8 cellular contexts compared by ENCODE assay signal in the genomic region with DNA sequence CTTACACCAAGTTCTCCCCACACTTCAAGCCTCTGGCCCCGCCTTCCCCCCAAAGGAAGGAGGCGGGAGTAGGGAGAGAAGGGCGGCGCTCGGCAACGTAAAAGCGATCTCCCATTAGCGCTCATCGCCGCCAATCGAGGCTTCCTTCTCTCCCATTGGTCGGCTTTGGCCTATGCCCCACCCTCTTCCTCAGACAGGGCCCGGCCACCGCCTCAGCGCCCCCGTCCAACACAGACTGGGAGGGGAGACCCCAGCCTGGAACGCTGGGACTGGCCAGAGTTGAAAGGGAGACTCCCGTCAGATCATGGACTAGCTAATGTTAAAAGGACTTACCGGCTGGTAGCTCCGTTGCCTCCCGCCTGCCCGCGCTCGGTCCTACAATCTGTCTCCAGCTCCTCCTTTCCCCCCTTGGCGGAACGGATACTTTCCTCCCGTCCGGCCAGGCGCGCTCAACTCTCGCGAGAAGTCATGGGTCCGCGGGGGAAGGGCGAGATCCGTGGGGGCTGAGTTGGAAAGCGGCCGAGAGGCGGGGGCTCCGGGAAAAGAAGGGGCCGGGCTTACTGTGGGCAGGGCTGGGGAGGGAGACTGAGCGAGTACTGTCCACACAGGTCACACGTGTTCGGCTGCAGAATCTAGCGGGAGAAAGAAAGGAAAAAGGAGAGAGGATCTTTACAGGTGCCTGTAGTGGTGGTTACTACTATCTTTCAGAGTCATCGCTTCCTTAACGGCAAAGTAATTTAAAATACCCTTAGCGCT.
A peak's percentile ranks its signal among the peaks of the same experiment; 100 is the strongest.
DNase-seq lines count a peak whose midpoint lies in the region; ATAC-seq lines count a peak whose summit lies in the region.

Gene ATF7, minus strand, starts transcription at position 437 of the 756 bp plus-strand sequence. CDS start 25,382 bp downstream, outside the sequence.

- peaks cover 39 to 49% (median 43%) of the 10 kb centered on the region in 10 experiments for H3K4me1 ChIP-seq in BLaER1 treated with 17β-estradiol and CSF1 and Interleukin-3, amounts not matched to agents 10 nM and 100 nM

- H3K4me3 ChIP-seq in BLaER1 treated with 17β-estradiol and CSF1 and Interleukin-3, amounts not matched to agents 10 nM and 100 nM = peak within 1 kb of the TSS; percentile 66 to 82 (median 78)

- peaks cover 0 to 19% (median 7%) of the 10 kb centered on the region in 11 experiments; a peak in 9 of 22 replicates for H3K36me3 ChIP-seq in BLaER1 treated with 17β-estradiol and CSF1 and Interleukin-3, amounts not matched to agents 10 nM and 100 nM

- DNase-seq in NCI-H748 (lab: John Stamatoyannopoulos, UW; ENCODE audit: unreplicated experiment) (peak; percentile 98), dedifferentiated amniotic fluid mesenchymal stem cell (ENCODE audit: extremely low spot score) (peak; percentile 98), left kidney (ENCODE audit: low read depth, low spot score) (peak; percentile 99)
- DNase-seq in activated CD4-positive, alpha-beta T cell treated with anti-CD3 and anti-CD28 coated beads, Interleukin-2, amount 50 U/mL, for 1 hour = peak; percentile 99
- DNase-seq in stimulated activated CD4-positive, alpha-beta T cell treated with anti-CD3 and anti-CD28 coated beads, Interleukin-2, amount 100 ng/mL, for 24 hours = peak; percentile 99

- H4K20me1 ChIP-seq in BLaER1 treated with 17β-estradiol and CSF1 and Interleukin-3, amounts not matched to agents 10 nM and 100 nM = peaks cover 0 to 15% (median 0%) of the 10 kb centered on the region in 11 experiments; a peak in 5 of 22 replicates

- peak within 1 kb of the TSS; percentile 84 to 99 (median 95) for H3K4me2 ChIP-seq in BLaER1 treated with 17β-estradiol and CSF1 and Interleukin-3, amounts not matched to agents 10 nM and 100 nM

- peak; percentile 95 for ATAC-seq in GM19351 (IDR thresholded peaks at IDR 0.05; ENCODE audit: unreplicated experiment)
- peak; percentile 94 for ATAC-seq in HG03521 (IDR thresholded peaks at IDR 0.05; ENCODE audit: unreplicated experiment)

- peaks cover 0 to 16% (median 8%) of the 10 kb centered on the region in 11 experiments; a peak in 12 of 22 replicates for H3K9me3 ChIP-seq in BLaER1 treated with 17β-estradiol and CSF1 and Interleukin-3, amounts not matched to agents 10 nM and 100 nM (replicated peaks in 1 of 11)

- H3K27ac ChIP-seq in BLaER1 treated with 17β-estradiol and CSF1 and Interleukin-3, amounts not matched to agents 10 nM and 100 nM = peak within 1 kb of the TSS; percentile 88 to 99 (median 95)

- H3K9ac ChIP-seq in BLaER1 treated with 17β-estradiol and CSF1 and Interleukin-3, amounts not matched to agents 10 nM and 100 nM = peak within 1 kb of the TSS; percentile 89 to 98 (median 95)

- H3K27me3 ChIP-seq in BLaER1 treated with 17β-estradiol and CSF1 and Interleukin-3, amounts not matched to agents 10 nM and 100 nM = no peaks in the 10 kb centered on the region

Comparison
In these comparisons a context has a peak if more than half of its experiments do, and no peak if none do; other contexts are left out.
1. Peak in every context shown above with its lines: DNase-seq, ATAC-seq, H3K4me3 ChIP-seq and H3K27ac ChIP-seq.